Comparison of ENCODE assay signal across 1 cellular context in the genomic region with DNA sequence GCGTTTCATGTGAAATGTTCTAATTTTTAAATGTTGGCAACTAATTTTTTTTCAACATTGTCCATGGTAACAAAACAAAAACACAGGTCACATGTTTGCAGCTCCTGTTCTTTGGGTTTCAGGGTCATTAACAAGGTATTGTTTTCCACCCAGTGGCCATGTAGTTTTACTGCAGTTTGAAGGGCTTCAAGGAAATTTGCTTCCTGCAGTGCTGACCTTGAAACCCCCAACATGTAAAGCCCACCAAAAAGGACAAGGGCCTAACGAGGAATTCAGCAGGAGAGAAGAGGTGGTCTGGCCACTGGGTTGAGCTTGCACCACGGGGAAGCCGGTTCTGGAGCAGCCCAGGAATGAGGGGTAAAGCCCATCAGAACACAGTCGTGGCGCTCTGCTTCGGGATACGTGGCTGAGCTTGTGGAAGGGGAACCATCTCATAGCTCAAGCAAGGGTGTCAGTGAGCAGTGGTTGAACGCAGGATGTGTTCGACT.
TF ChIP-seq lines count a peak whose summit lies in the region.

No MANE protein-coding gene starts in this region.

TF ChIP-seq in HepG2, 621 proteins besides CTCF, POLR2A, EP300 and RAD21 (continued from another document):
- TF ChIP-seq ZNF674 (CRISPR knock-in tag; IDR thresholded peaks at IDR 0.05; ENCODE audit: low read depth), result no peak
- no peak for TF ChIP-seq TCF7 (IDR thresholded peaks at IDR 0.05; ENCODE audit: low read depth)
- no peak for TF ChIP-seq ZMAT3 (CRISPR knock-in tag; conservative IDR thresholded peaks at IDR 0.05)
- 0 out of 2 replicates have a peak, but pooled peaks have one; percentile 34 for TF ChIP-seq ELF3 (CRISPR knock-in tag; IDR thresholded peaks at IDR 0.05)
- TF ChIP-seq, protein P1, sequence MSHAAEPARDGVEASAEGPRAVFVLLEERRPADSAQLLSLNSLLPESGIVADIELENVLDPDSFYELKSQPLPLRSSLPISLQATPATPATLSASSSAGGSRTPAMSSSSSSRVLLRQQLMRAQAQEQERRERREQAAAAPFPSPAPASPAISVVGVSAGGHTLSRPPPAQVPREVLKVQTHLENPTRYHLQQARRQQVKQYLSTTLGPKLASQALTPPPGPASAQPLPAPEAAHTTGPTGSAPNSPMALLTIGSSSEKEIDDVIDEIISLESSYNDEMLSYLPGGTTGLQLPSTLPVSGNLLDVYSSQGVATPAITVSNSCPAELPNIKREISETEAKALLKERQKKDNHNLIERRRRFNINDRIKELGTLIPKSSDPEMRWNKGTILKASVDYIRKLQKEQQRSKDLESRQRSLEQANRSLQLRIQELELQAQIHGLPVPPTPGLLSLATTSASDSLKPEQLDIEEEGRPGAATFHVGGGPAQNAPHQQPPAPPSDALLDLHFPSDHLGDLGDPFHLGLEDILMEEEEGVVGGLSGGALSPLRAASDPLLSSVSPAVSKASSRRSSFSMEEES (CRISPR knock-in tag; IDR thresholded peaks at IDR 0.05), result peak; percentile 28; the same call in 1 of the 2 replicates
- TF ChIP-seq ZNF777 (CRISPR knock-in tag; IDR thresholded peaks at IDR 0.05), result no peak
- no peak for TF ChIP-seq FOXK1 (CRISPR knock-in tag; IDR thresholded peaks at IDR 0.05; ENCODE audit: borderline replicate concordance, low read depth)
- TF ChIP-seq, protein P2, sequence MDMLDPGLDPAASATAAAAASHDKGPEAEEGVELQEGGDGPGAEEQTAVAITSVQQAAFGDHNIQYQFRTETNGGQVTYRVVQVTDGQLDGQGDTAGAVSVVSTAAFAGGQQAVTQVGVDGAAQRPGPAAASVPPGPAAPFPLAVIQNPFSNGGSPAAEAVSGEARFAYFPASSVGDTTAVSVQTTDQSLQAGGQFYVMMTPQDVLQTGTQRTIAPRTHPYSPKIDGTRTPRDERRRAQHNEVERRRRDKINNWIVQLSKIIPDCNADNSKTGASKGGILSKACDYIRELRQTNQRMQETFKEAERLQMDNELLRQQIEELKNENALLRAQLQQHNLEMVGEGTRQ (IDR thresholded peaks at IDR 0.05; ENCODE audit: low read depth, low read length), result no peak
- TF ChIP-seq, protein P2 (CRISPR knock-in tag; IDR thresholded peaks at IDR 0.05; ENCODE audit: borderline replicate concordance), result no peak
- TF ChIP-seq ZNF678 (CRISPR knock-in tag; IDR thresholded peaks at IDR 0.05), result no peak
- no peak for TF ChIP-seq ZNF256 (CRISPR knock-in tag; conservative IDR thresholded peaks at IDR 0.05)
- no peak for TF ChIP-seq ZNF761 (CRISPR knock-in tag; conservative IDR thresholded peaks at IDR 0.05)
- TF ChIP-seq NFYC (CRISPR knock-in tag; IDR thresholded peaks at IDR 0.05), result no peak
- peak; percentile 21; the same call in 1 of the 2 replicates for TF ChIP-seq MIXL1 (CRISPR knock-in tag; IDR thresholded peaks at IDR 0.05)
- no peak for TF ChIP-seq ZNF616 (CRISPR knock-in tag; IDR thresholded peaks at IDR 0.05; ENCODE audit: low read depth)
- TF ChIP-seq SRF (IDR thresholded peaks at IDR 0.05; ENCODE audit: low read depth, low read length), result no peak
- no peak for TF ChIP-seq SOX13 (IDR thresholded peaks at IDR 0.05)
- TF ChIP-seq SOX13 (CRISPR knock-in tag; conservative IDR thresholded peaks at IDR 0.05 in 1 of 2, IDR thresholded peaks at IDR 0.05 in 1 of 2), result peak in 1 of 2 experiments; percentile 37; a peak in 1 of 4 replicates
- TF ChIP-seq ZNF235 (CRISPR knock-in tag; IDR thresholded peaks at IDR 0.05; ENCODE audit: borderline replicate concordance), result no peak
- TF ChIP-seq ETS1 (CRISPR knock-in tag; IDR thresholded peaks at IDR 0.05), result no peak
- no peak for TF ChIP-seq PHF5A (CRISPR knock-in tag; IDR thresholded peaks at IDR 0.05; ENCODE audit: low read depth, unreplicated experiment)
- TF ChIP-seq SIX4 (CRISPR knock-in tag; IDR thresholded peaks at IDR 0.05), result no peak
- TF ChIP-seq PPARG (CRISPR knock-in tag; conservative IDR thresholded peaks at IDR 0.05), result no peak
- TF ChIP-seq, protein P3, sequence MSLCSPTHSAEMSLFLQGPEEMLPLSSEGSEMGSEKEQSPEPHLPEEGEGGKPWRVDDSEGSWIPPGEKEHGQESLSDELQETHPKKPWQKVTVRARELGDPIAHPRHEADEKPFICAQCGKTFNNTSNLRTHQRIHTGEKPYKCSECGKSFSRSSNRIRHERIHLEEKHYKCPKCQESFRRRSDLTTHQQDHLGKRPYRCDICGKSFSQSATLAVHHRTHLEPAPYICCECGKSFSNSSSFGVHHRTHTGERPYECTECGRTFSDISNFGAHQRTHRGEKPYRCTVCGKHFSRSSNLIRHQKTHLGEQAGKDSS (CRISPR knock-in tag; IDR thresholded peaks at IDR 0.05; ENCODE audit: borderline replicate concordance, low read depth), result no peak
- TF ChIP-seq ZNF101 (CRISPR knock-in tag; IDR thresholded peaks at IDR 0.05; ENCODE audit: borderline replicate concordance, low read depth), result no peak
- peak; percentile 81 for TF ChIP-seq STAG1 (CRISPR knock-in tag; IDR thresholded peaks at IDR 0.05)
- TF ChIP-seq ZNF703 (CRISPR knock-in tag; IDR thresholded peaks at IDR 0.05; ENCODE audit: borderline replicate concordance), result no peak
- no peak for TF ChIP-seq ZBTB38 (CRISPR knock-in tag; IDR thresholded peaks at IDR 0.05)
- peak; percentile 52 for TF ChIP-seq XRCC5 (optimal IDR thresholded peaks at IDR 0.05; ENCODE audit: low read length)
- no peak for TF ChIP-seq ZMAT5 (CRISPR knock-in tag; IDR thresholded peaks at IDR 0.05; ENCODE audit: borderline replicate concordance, low read depth)
- no peak for TF ChIP-seq NFE2 (CRISPR knock-in tag; IDR thresholded peaks at IDR 0.05)
- no peak for TF ChIP-seq ZSCAN31 (CRISPR knock-in tag; IDR thresholded peaks at IDR 0.05; ENCODE audit: low read depth)
- TF ChIP-seq SMC3 (IDR thresholded peaks at IDR 0.05; ENCODE audit: low read length), result peak; percentile 65
- TF ChIP-seq, protein P4, sequence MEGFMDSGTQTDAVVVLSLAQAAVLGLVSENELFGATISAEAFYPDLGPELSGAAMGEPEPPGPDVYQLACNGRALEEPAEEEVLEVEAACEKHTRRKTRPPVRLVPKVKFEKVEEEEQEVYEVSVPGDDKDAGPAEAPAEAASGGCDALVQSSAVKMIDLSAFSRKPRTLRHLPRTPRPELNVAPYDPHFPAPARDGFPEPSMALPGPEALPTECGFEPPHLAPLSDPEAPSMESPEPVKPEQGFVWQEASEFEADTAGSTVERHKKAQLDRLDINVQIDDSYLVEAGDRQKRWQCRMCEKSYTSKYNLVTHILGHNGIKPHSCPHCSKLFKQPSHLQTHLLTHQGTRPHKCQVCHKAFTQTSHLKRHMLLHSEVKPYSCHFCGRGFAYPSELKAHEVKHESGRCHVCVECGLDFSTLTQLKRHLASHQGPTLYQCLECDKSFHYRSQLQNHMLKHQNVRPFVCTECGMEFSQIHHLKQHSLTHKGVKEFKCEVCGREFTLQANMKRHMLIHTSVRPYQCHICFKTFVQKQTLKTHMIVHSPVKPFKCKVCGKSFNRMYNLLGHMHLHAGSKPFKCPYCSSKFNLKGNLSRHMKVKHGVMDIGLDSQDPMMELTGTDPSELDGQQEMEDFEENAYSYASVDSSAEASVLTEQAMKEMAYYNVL (CRISPR knock-in tag; IDR thresholded peaks at IDR 0.05; ENCODE audit: borderline replicate concordance), result no peak
- TF ChIP-seq, protein P5, sequence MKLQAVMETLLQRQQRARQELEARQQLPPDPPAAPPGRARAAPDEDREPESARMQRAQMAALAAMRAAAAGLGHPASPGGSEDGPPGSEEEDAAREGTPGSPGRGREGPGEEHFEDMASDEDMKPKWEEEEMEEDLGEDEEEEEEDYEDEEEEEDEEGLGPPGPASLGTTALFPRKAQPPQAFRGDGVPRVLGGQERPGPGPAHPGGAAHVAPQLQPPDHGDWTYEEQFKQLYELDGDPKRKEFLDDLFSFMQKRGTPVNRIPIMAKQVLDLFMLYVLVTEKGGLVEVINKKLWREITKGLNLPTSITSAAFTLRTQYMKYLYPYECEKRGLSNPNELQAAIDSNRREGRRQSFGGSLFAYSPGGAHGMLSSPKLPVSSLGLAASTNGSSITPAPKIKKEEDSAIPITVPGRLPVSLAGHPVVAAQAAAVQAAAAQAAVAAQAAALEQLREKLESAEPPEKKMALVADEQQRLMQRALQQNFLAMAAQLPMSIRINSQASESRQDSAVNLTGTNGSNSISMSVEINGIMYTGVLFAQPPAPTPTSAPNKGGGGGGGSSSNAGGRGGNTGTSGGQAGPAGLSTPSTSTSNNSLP (IDR thresholded peaks at IDR 0.05; ENCODE audit: low read depth, low read length), result no peak
- TF ChIP-seq ATF4 (CRISPR knock-in tag; IDR thresholded peaks at IDR 0.05), result no peak
- no peak for TF ChIP-seq IKZF1 (IDR thresholded peaks at IDR 0.05)
- TF ChIP-seq SOX5 (CRISPR knock-in tag; IDR thresholded peaks at IDR 0.05; ENCODE audit: borderline replicate concordance), result peak; percentile 25; the same call in 1 of the 2 replicates
- TF ChIP-seq, protein P6, sequence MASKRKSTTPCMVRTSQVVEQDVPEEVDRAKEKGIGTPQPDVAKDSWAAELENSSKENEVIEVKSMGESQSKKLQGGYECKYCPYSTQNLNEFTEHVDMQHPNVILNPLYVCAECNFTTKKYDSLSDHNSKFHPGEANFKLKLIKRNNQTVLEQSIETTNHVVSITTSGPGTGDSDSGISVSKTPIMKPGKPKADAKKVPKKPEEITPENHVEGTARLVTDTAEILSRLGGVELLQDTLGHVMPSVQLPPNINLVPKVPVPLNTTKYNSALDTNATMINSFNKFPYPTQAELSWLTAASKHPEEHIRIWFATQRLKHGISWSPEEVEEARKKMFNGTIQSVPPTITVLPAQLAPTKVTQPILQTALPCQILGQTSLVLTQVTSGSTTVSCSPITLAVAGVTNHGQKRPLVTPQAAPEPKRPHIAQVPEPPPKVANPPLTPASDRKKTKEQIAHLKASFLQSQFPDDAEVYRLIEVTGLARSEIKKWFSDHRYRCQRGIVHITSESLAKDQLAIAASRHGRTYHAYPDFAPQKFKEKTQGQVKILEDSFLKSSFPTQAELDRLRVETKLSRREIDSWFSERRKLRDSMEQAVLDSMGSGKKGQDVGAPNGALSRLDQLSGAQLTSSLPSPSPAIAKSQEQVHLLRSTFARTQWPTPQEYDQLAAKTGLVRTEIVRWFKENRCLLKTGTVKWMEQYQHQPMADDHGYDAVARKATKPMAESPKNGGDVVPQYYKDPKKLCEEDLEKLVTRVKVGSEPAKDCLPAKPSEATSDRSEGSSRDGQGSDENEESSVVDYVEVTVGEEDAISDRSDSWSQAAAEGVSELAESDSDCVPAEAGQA (IDR thresholded peaks at IDR 0.05; ENCODE audit: low read depth), result no peak
- TF ChIP-seq, protein P6 (CRISPR knock-in tag; IDR thresholded peaks at IDR 0.05; ENCODE audit: borderline replicate concordance), result no peak
- TF ChIP-seq, protein P7, sequence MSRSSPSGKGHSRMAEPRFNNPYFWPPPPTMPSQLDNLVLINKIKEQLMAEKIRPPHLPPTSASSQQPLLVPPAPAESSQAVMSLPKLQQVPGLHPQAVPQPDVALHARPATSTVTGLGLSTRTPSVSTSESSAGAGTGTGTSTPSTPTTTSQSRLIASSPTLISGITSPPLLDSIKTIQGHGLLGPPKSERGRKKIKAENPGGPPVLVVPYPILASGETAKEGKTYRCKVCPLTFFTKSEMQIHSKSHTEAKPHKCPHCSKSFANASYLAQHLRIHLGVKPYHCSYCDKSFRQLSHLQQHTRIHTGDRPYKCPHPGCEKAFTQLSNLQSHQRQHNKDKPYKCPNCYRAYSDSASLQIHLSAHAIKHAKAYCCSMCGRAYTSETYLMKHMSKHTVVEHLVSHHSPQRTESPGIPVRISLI (CRISPR knock-in tag; IDR thresholded peaks at IDR 0.05; ENCODE audit: borderline replicate concordance), result peak; percentile 45; the same call in 1 of the 2 replicates
- TF ChIP-seq GPN1 (CRISPR knock-in tag; IDR thresholded peaks at IDR 0.05; ENCODE audit: borderline replicate concordance), result no peak
